In the genomic region with DNA sequence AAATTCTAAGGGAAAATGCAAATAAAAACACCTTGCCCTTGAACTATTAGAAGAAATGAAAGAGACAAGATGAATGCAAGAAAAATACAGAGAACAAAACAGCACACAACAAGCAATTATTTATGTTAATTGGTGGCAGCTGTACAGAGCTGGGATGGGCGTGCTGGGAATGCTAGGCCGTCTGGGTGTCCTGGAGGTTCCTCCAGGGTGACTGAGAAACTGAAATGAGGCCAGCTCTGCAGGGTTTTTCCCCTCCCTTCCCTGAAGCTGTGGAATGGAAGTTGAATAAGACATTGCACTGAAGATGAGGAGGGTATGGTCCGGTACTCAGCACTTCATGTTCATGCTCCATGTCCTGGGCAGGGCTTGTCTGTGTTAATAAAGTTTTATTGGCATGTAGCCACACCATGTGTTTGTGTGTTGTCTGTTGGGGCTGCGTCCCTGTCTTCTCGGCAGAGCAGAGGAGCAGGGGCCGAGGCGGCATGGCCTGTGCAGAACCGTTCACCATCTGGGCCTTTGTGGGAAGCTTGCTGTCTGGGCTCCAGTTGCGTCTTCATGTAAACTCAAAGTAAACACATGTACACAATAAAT, we compare ENCODE assay signal across 20 cellular contexts.
DNase-seq lines count a peak whose midpoint lies in the region; TF ChIP-seq lines count a peak whose summit lies in the region.
"Had no signal": no experiment of that assay in that cellular context is flagged by ENCODE, and none has a peak within 500 bp of the region (broad histone marks: within the 10 kb centered on the region; RNA-seq: fewer than 3 reads in every experiment).

No MANE protein-coding gene starts in this region.

- WGBS in endodermal cell (ENCODE audit: insufficient coverage in 1 of 2, insufficient read length in 1 of 2), 2 experiments: 90 to 100% methylated on average over 1 to 9 of the region's 9 CpGs
- WGBS in transverse colon (ENCODE audit: low coverage in 1 of 2), 2 donors: 84% methylated on average over 9 of the region's 9 CpGs; no CpG with 5 or more reads in 1 of the 2 donors

- TF ChIP-seq CTCF in MM.1S (IDR thresholded peaks at IDR 0.05; ENCODE audit: low read length) (no peak), endodermal cell (conservative IDR thresholded peaks at IDR 0.05) (no peak), transverse colon (IDR thresholded peaks at IDR 0.05) (no peak)

- H3K4me3 Mint-ChIP-seq in activated naive CD8-positive, alpha-beta T cell: no peak overlapping the region
- no peak overlapping the region for H3K4me3 Mint-ChIP-seq in activated naive CD8-positive, alpha-beta T cell treated with anti-CD3 and anti-CD28 coated beads for 36 hours
- no peak overlapping the region for H3K4me3 Mint-ChIP-seq in endodermal cell
- H3K4me3 Mint-ChIP-seq: activated CD4-positive, alpha-beta memory T cell treated with anti-CD3 and anti-CD28 coated beads for 36 hours; central memory CD8-positive, alpha-beta T cell had no signal

- in situ Hi-C loops in transverse colon (cut with MboI; ENCODE audit: low pct_ligation_motif_present in 1 of 4, low pct_unique_long_range_greater_than_20kb in 1 of 4, low sequenced_read_pairs in 3 of 4): no loop called here

- no peaks in the 10 kb centered on the region for H3K9me2 ChIP-seq in MM.1S (replicated peaks; ENCODE audit: insufficient read depth, low read length)

- H3K4me2 ChIP-seq in MM.1S (ENCODE audit: low read depth, low read length): peak overlapping the region; percentile 90

- no peak for TF ChIP-seq EP300 in transverse colon (IDR thresholded peaks at IDR 0.05; ENCODE audit: low read depth)

- peak overlapping the region; percentile 5 for H2AFZ ChIP-seq in MM.1S (ENCODE audit: low read length)

- peak overlapping the region; percentile 94 for H3K27ac ChIP-seq in MM.1S (ENCODE audit: low read length)
- H3K27ac ChIP-seq in endodermal cell (ENCODE audit: low read depth, low read length): peak overlapping the region; percentile 24
- peak overlapping the region in 3 of 4 donors; percentile 13 to 40 (median 38) for H3K27ac ChIP-seq in transverse colon
- H3K27ac ChIP-seq: heart right ventricle, pancreas had no signal

- H3K36me3 Mint-ChIP-seq in activated naive CD8-positive, alpha-beta T cell: no peaks in the 10 kb centered on the region
- no peaks in the 10 kb centered on the region for H3K36me3 Mint-ChIP-seq in activated naive CD8-positive, alpha-beta T cell treated with anti-CD3 and anti-CD28 coated beads for 36 hours
- no peaks in the 10 kb centered on the region for H3K36me3 Mint-ChIP-seq in endodermal cell (ENCODE audit: low read depth)
- H3K36me3 Mint-ChIP-seq: activated CD4-positive, alpha-beta memory T cell treated with anti-CD3 and anti-CD28 coated beads for 36 hours had no signal

- no peaks in the 10 kb centered on the region for H4K20me1 ChIP-seq in MM.1S (ENCODE audit: insufficient read depth, low read length)

- H3K9ac ChIP-seq in MM.1S (ENCODE audit: low read length) (peak overlapping the region; percentile 62), endodermal cell (ENCODE audit: extremely low read depth, low read length, poor library complexity, severe bottlenecking) (no peak overlapping the region)

- H3K27ac Mint-ChIP-seq in activated naive CD8-positive, alpha-beta T cell: peak overlapping the region; percentile 83
- H3K27ac Mint-ChIP-seq in activated naive CD8-positive, alpha-beta T cell treated with anti-CD3 and anti-CD28 coated beads for 36 hours: no peak overlapping the region
- no peak overlapping the region for H3K27ac Mint-ChIP-seq in endodermal cell
- H3K27ac Mint-ChIP-seq: activated CD4-positive, alpha-beta memory T cell treated with anti-CD3 and anti-CD28 coated beads for 36 hours had no signal

- H3K36me3 ChIP-seq in MM.1S (replicated peaks; ENCODE audit: insufficient read depth, low read length): no peaks in the 10 kb centered on the region
- H3K36me3 ChIP-seq in endodermal cell (ENCODE audit: control insufficient read depth, insufficient read depth, low read length): no peaks in the 10 kb centered on the region
- no peaks in the 10 kb centered on the region for H3K36me3 ChIP-seq in transverse colon
- H3K36me3 ChIP-seq: heart right ventricle, MG63, pancreas had no signal

- peaks cover 26% of the 10 kb centered on the region for H3K4me1 ChIP-seq in MM.1S (ENCODE audit: low read length)
- no peaks in the 10 kb centered on the region for H3K4me1 ChIP-seq in endodermal cell (ENCODE audit: control insufficient read depth, insufficient read depth, low read length)
- peaks cover 15 to 39% (median 17%) of the 10 kb centered on the region in 4 donors for H3K4me1 ChIP-seq in transverse colon

- no peaks in the 10 kb centered on the region for H3K9me3 Mint-ChIP-seq in activated naive CD8-positive, alpha-beta T cell (ENCODE audit: low read depth)
- no peaks in the 10 kb centered on the region for H3K9me3 Mint-ChIP-seq in activated naive CD8-positive, alpha-beta T cell treated with anti-CD3 and anti-CD28 coated beads for 36 hours
- no peaks in the 10 kb centered on the region for H3K9me3 Mint-ChIP-seq in endodermal cell
- H3K9me3 Mint-ChIP-seq: activated CD4-positive, alpha-beta memory T cell treated with anti-CD3 and anti-CD28 coated beads for 36 hours; central memory CD8-positive, alpha-beta T cell had no signal

- H3K4me3 ChIP-seq in MM.1S (ENCODE audit: low read length): peak overlapping the region; percentile 34
- H3K4me3 ChIP-seq in endodermal cell (ENCODE audit: low read length): no peak overlapping the region
- H3K4me3 ChIP-seq in transverse colon: no peak overlapping the region
- H3K4me3 ChIP-seq: heart right ventricle, MG63, mucosa of descending colon, pancreas had no signal

- no peak for TF ChIP-seq POLR2A in transverse colon (IDR thresholded peaks at IDR 0.05)

- no peaks in the 10 kb centered on the region for H3K79me2 ChIP-seq in MM.1S (ENCODE audit: low read length)

- no peaks in the 10 kb centered on the region for H3K9me3 ChIP-seq in MM.1S (replicated peaks; ENCODE audit: insufficient read depth, low read length)
- no peaks in the 10 kb centered on the region for H3K9me3 ChIP-seq in endodermal cell (ENCODE audit: control insufficient read depth, low read length)
- no peaks in the 10 kb centered on the region for H3K9me3 ChIP-seq in transverse colon
- H3K9me3 ChIP-seq: heart right ventricle, MG63, mucosa of descending colon, pancreas had no signal

- peaks cover 22% of the 10 kb centered on the region for H3F3A ChIP-seq in MM.1S (ENCODE audit: insufficient read depth, low read length)

- peaks cover 66% of the 10 kb centered on the region for H3K4me1 Mint-ChIP-seq in activated naive CD8-positive, alpha-beta T cell (ENCODE audit: low read depth)
- peaks cover 68% of the 10 kb centered on the region for H3K4me1 Mint-ChIP-seq in activated naive CD8-positive, alpha-beta T cell treated with anti-CD3 and anti-CD28 coated beads for 36 hours
- no peaks in the 10 kb centered on the region for H3K4me1 Mint-ChIP-seq in endodermal cell

- H3K27me3 ChIP-seq in MM.1S (replicated peaks; ENCODE audit: insufficient read depth, low read length) (no peaks in the 10 kb centered on the region), endodermal cell (ENCODE audit: control insufficient read depth, insufficient read depth, low read length, poor library complexity, severe bottlenecking) (no peaks in the 10 kb centered on the region), transverse colon (no peaks in the 10 kb centered on the region)
- H3K27me3 ChIP-seq: heart right ventricle, MG63, pancreas had no signal

- no peak for DNase-seq in activated naive CD8-positive, alpha-beta T cell treated with anti-CD3 and anti-CD28 coated beads for 36 hours
- no peak for DNase-seq in MM.1S
- DNase-seq in endodermal cell: no peak
- no peak for DNase-seq in transverse colon
- DNase-seq in kidney glomerular epithelial cell (lab: John Stamatoyannopoulos, UW): no peak
- no peak for DNase-seq in GF-D8 (lab: John Stamatoyannopoulos, UW)
- no peak for DNase-seq in RKO (ENCODE audit: low spot score)
- DNase-seq: activated CD4-positive, alpha-beta memory T cell treated with anti-CD3 and anti-CD28 coated beads for 36 hours; activated naive CD4-positive, alpha-beta T cell treated with anti-CD3 and anti-CD28 coated beads, Interleukin-2, amount 50 U/mL, for 16 hours; EL; erythroblast; heart right ventricle; MG63; NCI-H2081; pancreas; Right ventricle myocardium superior; T1000 had no signal

- intact Hi-C loops in transverse colon (cut with DNase I; ENCODE audit: low total_unique reads): no loop called here

- no peaks in the 10 kb centered on the region for H3K27me3 Mint-ChIP-seq in activated naive CD8-positive, alpha-beta T cell
- no peaks in the 10 kb centered on the region for H3K27me3 Mint-ChIP-seq in activated naive CD8-positive, alpha-beta T cell treated with anti-CD3 and anti-CD28 coated beads for 36 hours
- no peaks in the 10 kb centered on the region for H3K27me3 Mint-ChIP-seq in endodermal cell (ENCODE audit: insufficient read depth)
- H3K27me3 Mint-ChIP-seq: activated CD4-positive, alpha-beta memory T cell treated with anti-CD3 and anti-CD28 coated beads for 36 hours had no signal

Comparison
In these comparisons a context has a peak if more than half of its experiments do, and no peak if none do; other contexts are left out.
1. H3K27ac ChIP-seq: peak in every context shown above with its lines; median percentile 94 in MM.1S; 38 in transverse colon; 24 in endodermal cell.